ENCODE assay signal across 21 cellular contexts in genomic region chr7:25742287-25742686, GRCh38.
DNase-seq lines count a peak whose midpoint lies in the region; ATAC-seq, FAIRE-seq and TF ChIP-seq lines count a peak whose summit lies in the region.
"Had no signal": no experiment of that assay in that cellular context is flagged by ENCODE, and none has a peak within 500 bp of the region (broad histone marks: within the 10 kb centered on the region; RNA-seq: fewer than 3 reads in every experiment).

No MANE protein-coding gene starts in this region.

- no peaks in the 10 kb centered on the region for H3K36me3 ChIP-seq in GM23338 (ENCODE audit: insufficient read depth)
- no peaks in the 10 kb centered on the region for H3K36me3 ChIP-seq in K562 (ENCODE audit: control insufficient read depth, insufficient read depth, low read length)
- H3K36me3 ChIP-seq in neural progenitor cell = no peaks in the 10 kb centered on the region
- no peaks in the 10 kb centered on the region for H3K36me3 ChIP-seq in trophoblast cell (ENCODE audit: control insufficient read depth in 1 of 2, insufficient read depth in 2 of 2, low read length in 2 of 2)
- H3K36me3 ChIP-seq: BLaER1, HAP-1 had no signal

- ATAC-seq in GM23338 (no peak), K562 (no peak)
- ATAC-seq in activated T-cell treated with anti-CD3 and anti-CD28 coated beads, Interleukin-2, amount 50 U/mL, for 4 hours = no peak
- ATAC-seq: CD8-positive, alpha-beta T cell had no signal

- no peak overlapping the region for H3K18ac ChIP-seq in trophoblast cell (ENCODE audit: low read length)

- no peaks in the 10 kb centered on the region for H3K79me2 ChIP-seq in GM23338 (replicated peaks; ENCODE audit: insufficient read depth)
- no peaks in the 10 kb centered on the region for H3K79me2 ChIP-seq in K562 (ENCODE audit: control insufficient read depth, insufficient read depth, low read length)
- H3K79me2 ChIP-seq in neural progenitor cell (ENCODE audit: low read depth) = no peaks in the 10 kb centered on the region
- no peaks in the 10 kb centered on the region for H3K79me2 ChIP-seq in trophoblast cell (ENCODE audit: control insufficient read depth, insufficient read depth, low read length, poor library complexity)

- in situ Hi-C loops in K562 (cut with MboI) = no loop called here

- H3K23ac ChIP-seq in trophoblast cell (ENCODE audit: low read length) = no peak overlapping the region

- H2BK120ac ChIP-seq in trophoblast cell (ENCODE audit: insufficient read depth, low read length, poor library complexity) = peak overlapping the region; percentile 64

- no peak for TF ChIP-seq EP300 in K562 (IDR thresholded peaks at IDR 0.05; ENCODE audit: low read length)

- H3K14ac ChIP-seq in trophoblast cell (ENCODE audit: low read length) = no peak overlapping the region

- no peaks in the 10 kb centered on the region; the same call in 2 of the 3 replicates for H3K9me3 Mint-ChIP-seq in GM23338
- H3K9me3 Mint-ChIP-seq in neural progenitor cell = peaks cover 4% of the 10 kb centered on the region
- H3K9me3 Mint-ChIP-seq in activated T-cell treated with anti-CD3 and anti-CD28 coated beads, Interleukin-2, amount 50 U/mL, for 4 hours = no peaks in the 10 kb centered on the region
- H3K9me3 Mint-ChIP-seq: CD8-positive, alpha-beta T cell had no signal

- FAIRE-seq in K562 (lab: Jason Lieb, UNC) = no peak
- FAIRE-seq: GM12892, GM19239, H54 had no signal

- peaks cover 6% of the 10 kb centered on the region for H3K79me1 ChIP-seq in trophoblast cell (ENCODE audit: low read length)

- H3K9me2 ChIP-seq in GM23338 (ENCODE audit: insufficient read depth) = peaks cover 9% of the 10 kb centered on the region; the same call in 1 of the 2 replicates

- H4K20me1 ChIP-seq in GM23338 (replicated peaks; ENCODE audit: insufficient read depth) (no peaks in the 10 kb centered on the region), K562 (replicated peaks; ENCODE audit: control insufficient read depth, insufficient read depth, low read length) (no peaks in the 10 kb centered on the region), neural progenitor cell (ENCODE audit: low read depth) (no peaks in the 10 kb centered on the region)
- H4K20me1 ChIP-seq: BLaER1 had no signal

- TF ChIP-seq POLR2A in K562 (conservative IDR thresholded peaks at IDR 0.05) = no peak

- no peaks in the 10 kb centered on the region for H3K9me1 ChIP-seq in K562 (ENCODE audit: control insufficient read depth, insufficient read depth, low read length)

- H3K4me1 ChIP-seq in GM23338 (ENCODE audit: insufficient read depth) = peaks cover 9% of the 10 kb centered on the region
- peaks cover 0 to 4% of the 10 kb centered on the region in 2 experiments; a peak in 1 of 5 replicates for H3K4me1 ChIP-seq in K562 (replicated peaks in 1 of 2; ENCODE audit: control insufficient read depth in 2 of 2, insufficient read depth in 2 of 2, low read length in 2 of 2)
- peaks cover 7% of the 10 kb centered on the region for H3K4me1 ChIP-seq in neural progenitor cell
- H3K4me1 ChIP-seq in trophoblast cell (ENCODE audit: control insufficient read depth in 1 of 2, insufficient read depth in 2 of 2, low read length in 2 of 2) = no peaks in the 10 kb centered on the region
- H3K4me1 ChIP-seq: BLaER1, Caco-2 had no signal

- no peak overlapping the region for H3K27ac ChIP-seq in GM23338 (ENCODE audit: low read depth)
- no peak overlapping the region for H3K27ac ChIP-seq in K562 (ENCODE audit: extremely low read depth, low read depth, low read length)
- H3K27ac ChIP-seq in neural progenitor cell = no peak overlapping the region
- H3K27ac ChIP-seq in trophoblast cell (ENCODE audit: low read depth, low read length) = no peak overlapping the region
- H3K27ac ChIP-seq: BLaER1, C4-2B, GM23248 had no signal

- no peak overlapping the region for H4K8ac ChIP-seq in trophoblast cell (ENCODE audit: low read depth, low read length)

- peak overlapping the region; percentile 89 for H2BK12ac ChIP-seq in trophoblast cell (ENCODE audit: low read length)

- H3F3A ChIP-seq in GM23338 (replicated peaks; ENCODE audit: low read depth) (no peaks in the 10 kb centered on the region), neural progenitor cell (ENCODE audit: low read depth) (no peaks in the 10 kb centered on the region)

- peak overlapping the region; percentile 50 for H4K91ac ChIP-seq in trophoblast cell (ENCODE audit: low read depth, low read length)

- DNase-seq in GM23338 (ENCODE audit: low spot score) (no peak), K562 (ENCODE audit: extremely low read depth in 1 of 4, low spot score in 3 of 4) (no peak), neural progenitor cell (ENCODE audit: low spot score) (no peak), trophoblast cell (no peak), Kasumi-1 (lab: John Stamatoyannopoulos, UW) (no peak)
- no peak for DNase-seq in activated T-cell treated with anti-CD3 and anti-CD28 coated beads, Interleukin-2, amount 50 U/mL, for 4 hours
- no peak for DNase-seq in activated CD4-positive, CD25-positive, alpha-beta regulatory T cell (lab: John Stamatoyannopoulos, UW)
- DNase-seq: Caco-2; CD4-positive, CD25-positive, alpha-beta regulatory T cell; CD8-positive, alpha-beta T cell; DMS153; DND-41; GM23248; HFFc6 had no signal

- H2BK5ac ChIP-seq in trophoblast cell (ENCODE audit: low read depth, low read length, poor library complexity) = peak overlapping the region; percentile 5

- intact Hi-C loops in K562 (cut with micrococcal nuclease) = no loop called here

- H3K36me3 Mint-ChIP-seq in GM23338 (ENCODE audit: low read depth) (no peaks in the 10 kb centered on the region), neural progenitor cell (no peaks in the 10 kb centered on the region)
- no peaks in the 10 kb centered on the region for H3K36me3 Mint-ChIP-seq in activated T-cell treated with anti-CD3 and anti-CD28 coated beads, Interleukin-2, amount 50 U/mL, for 4 hours (ENCODE audit: insufficient read depth)
- H3K36me3 Mint-ChIP-seq: CD4-positive, CD25-positive, alpha-beta regulatory T cell; CD8-positive, alpha-beta T cell had no signal

- H3K4ac ChIP-seq in trophoblast cell (ENCODE audit: low read depth, low read length) = no peak overlapping the region

- TF ChIP-seq CTCF in GM23338 (conservative IDR thresholded peaks at IDR 0.05; ENCODE audit: low read depth in 2 of 2) = no peak
- TF ChIP-seq CTCF in K562 (IDR thresholded peaks at IDR 0.05 in 2 of 3, conservative IDR thresholded peaks at IDR 0.05 in 1 of 3; ENCODE audit: insufficient read depth in 2 of 3, low read depth in 1 of 3, low read length in 3 of 3) = no peak
- TF ChIP-seq CTCF in neural progenitor cell (IDR thresholded peaks at IDR 0.05) = no peak

- H2AFZ ChIP-seq in GM23338 = peak overlapping the region; percentile 23; the same call in 1 of the 2 replicates
- H2AFZ ChIP-seq in K562 (ENCODE audit: low read depth, low read length) = no peak overlapping the region
- H2AFZ ChIP-seq in neural progenitor cell (replicated peaks) = peak overlapping the region; percentile 63
- no peak overlapping the region for H2AFZ ChIP-seq in trophoblast cell (ENCODE audit: insufficient read depth, low read length, poor library complexity)
- H2AFZ ChIP-seq: GM23248 had no signal

- H3K9me3 ChIP-seq in K562 (replicated peaks; ENCODE audit: control insufficient read depth, insufficient read depth, low read depth, low read length) (no peaks in the 10 kb centered on the region), neural progenitor cell (ENCODE audit: low read depth) (no peaks in the 10 kb centered on the region), trophoblast cell (ENCODE audit: insufficient read depth, low read depth, low read length) (no peaks in the 10 kb centered on the region)
- H3K9me3 ChIP-seq: BLaER1, Caco-2, HAP-1 had no signal

- CTCF ChIA-PET in K562 (lab: Yijun Ruan, JAX; ENCODE audit: low intra/inter-chr PET ratio) = no interaction called here

- H3K9ac ChIP-seq in K562 (ENCODE audit: insufficient read depth in 1 of 2, low read depth in 2 of 2, low read length in 2 of 2) (no peak overlapping the region), neural progenitor cell (no peak overlapping the region), trophoblast cell (ENCODE audit: low read length) (no peak overlapping the region)
- H3K9ac ChIP-seq: BLaER1, GM23248 had no signal

- H3K27me3 Mint-ChIP-seq in GM23338 (ENCODE audit: insufficient read depth, low read depth, poor library complexity) (peaks cover 6% of the 10 kb centered on the region), neural progenitor cell (ENCODE audit: insufficient read depth, low read depth) (no peaks in the 10 kb centered on the region)
- H3K27me3 Mint-ChIP-seq in activated T-cell treated with anti-CD3 and anti-CD28 coated beads, Interleukin-2, amount 50 U/mL, for 4 hours (ENCODE audit: low read depth) = peaks cover 13% of the 10 kb centered on the region

- H3K4me3 ChIP-seq in GM23338 (no peak overlapping the region), K562 (no peak overlapping the region), neural progenitor cell (no peak overlapping the region), trophoblast cell (ENCODE audit: low read depth, low read length) (no peak overlapping the region)
- H3K4me3 ChIP-seq: BLaER1, GM23248, HAP-1 had no signal

- H3K27ac Mint-ChIP-seq in GM23338 (no peak overlapping the region), neural progenitor cell (no peak overlapping the region)
- H3K27ac Mint-ChIP-seq: B cell; CD4-positive, CD25-positive, alpha-beta regulatory T cell; CD8-positive, alpha-beta T cell; HFFc6 had no signal

- peaks cover 9% of the 10 kb centered on the region; the same call in 2 of the 3 replicates for H3K4me1 Mint-ChIP-seq in GM23338
- peaks cover 31% of the 10 kb centered on the region for H3K4me1 Mint-ChIP-seq in neural progenitor cell
- no peaks in the 10 kb centered on the region for H3K4me1 Mint-ChIP-seq in activated T-cell treated with anti-CD3 and anti-CD28 coated beads, Interleukin-2, amount 50 U/mL, for 4 hours (ENCODE audit: low read depth)
- H3K4me1 Mint-ChIP-seq: B cell; CD4-positive, CD25-positive, alpha-beta regulatory T cell had no signal

- no peak overlapping the region for H2AK5ac ChIP-seq in trophoblast cell (ENCODE audit: low read length)

- POLR2A ChIA-PET in K562 (lab: Yijun Ruan, JAX) = interaction anchor here (1.0 kb wide), 1 partner anchor 9 kb away, joined by 4 read pairs; no protein-coding TSS in a partner anchor

- H3K27me3 ChIP-seq in GM23338 (ENCODE audit: insufficient read depth) = no peaks in the 10 kb centered on the region
- no peaks in the 10 kb centered on the region; a peak in 1 of 5 replicates for H3K27me3 ChIP-seq in K562 (ENCODE audit: control insufficient read depth in 2 of 2, insufficient read depth in 2 of 2, low read length in 2 of 2)
- H3K27me3 ChIP-seq in neural progenitor cell = no peaks in the 10 kb centered on the region
- no peaks in the 10 kb centered on the region for H3K27me3 ChIP-seq in trophoblast cell (ENCODE audit: insufficient read depth, low read length)
- H3K27me3 ChIP-seq: BLaER1 had no signal

- no TSS peak for BruUV-seq in K562 (replicated peaks; lab: Mats Ljungman, UMichigan)

- H3K4me3 Mint-ChIP-seq in GM23338 (no peak overlapping the region), neural progenitor cell (no peak overlapping the region)
- H3K4me3 Mint-ChIP-seq in activated T-cell treated with anti-CD3 and anti-CD28 coated beads, Interleukin-2, amount 50 U/mL, for 4 hours = no peak overlapping the region
- H3K4me3 Mint-ChIP-seq: B cell; CD4-positive, CD25-positive, alpha-beta regulatory T cell; CD8-positive, alpha-beta T cell; HFFc6 had no signal

- H4K12ac ChIP-seq in trophoblast cell (ENCODE audit: low read depth, low read length) = no peak overlapping the region

- TF ChIP-seq RAD21 in K562 (CRISPR knock-in tag; conservative IDR thresholded peaks at IDR 0.05 in 1 of 2, IDR thresholded peaks at IDR 0.05 in 1 of 2) = no peak

- H3K4me2 ChIP-seq in GM23338 (no peak overlapping the region), K562 (ENCODE audit: insufficient read depth, low read length) (no peak overlapping the region), neural progenitor cell (no peak overlapping the region), trophoblast cell (ENCODE audit: low read length) (no peak overlapping the region)
- H3K4me2 ChIP-seq: BLaER1 had no signal

- WGBS in K562 (ENCODE audit: insufficient coverage, low coverage, missing lambda C conversion rate) = 27% methylated on average over 1 of the region's 1 CpG
- WGBS in trophoblast cell (ENCODE audit: extremely low coverage, insufficient coverage, insufficient read length) = no CpG with 5 or more reads among the region's 1 CpG

Comparison
In these comparisons a context has a peak if more than half of its experiments do, and no peak if none do; other contexts are left out.
1. H2AFZ ChIP-seq: peak in GM23338 (single experiment) and neural progenitor cell (single experiment); none in K562 (single experiment) and trophoblast cell (single experiment).